23 cellular contexts compared by ENCODE assay signal in genomic region chr21:36165356-36165755, GRCh38. TPM values are rescaled to one million over a fixed set of nuclear protein-coding genes. Genes with fewer than 3 reads are reported as not detected.
"Had no signal": no experiment of that assay in that cellular context is flagged by ENCODE, and none has a peak within 500 bp of the region (broad histone marks: within the 10 kb centered on the region; RNA-seq: fewer than 3 reads in every experiment).

No MANE protein-coding gene starts in this region.

- ATAC-seq: foreskin keratinocyte; gastroesophageal sphincter; heart left ventricle; naive thymus-derived CD4-positive, alpha-beta T cell; psoas muscle; right cardiac atrium; stimulated activated effector memory CD8-positive, alpha-beta T cell treated with anti-CD3 and anti-CD28 coated beads, Interleukin-12 subunit alpha, Interleukin-12 subunit beta, amount 100 ng/mL, for 72 hours had no signal

- H3K9me3 ChIP-seq: esophagus muscularis mucosa, gastroesophageal sphincter, heart left ventricle, psoas muscle, sigmoid colon, stomach, thyroid gland had no signal

- DNase-seq: dermis blood vessel endothelial cell; effector memory CD4-positive, alpha-beta T cell; foreskin keratinocyte; heart left ventricle; kidney; mesenchymal stem cell; naive thymus-derived CD4-positive, alpha-beta T cell; psoas muscle; right cardiac atrium; sigmoid colon; stimulated activated CD4-positive, alpha-beta T cell treated with anti-CD3 and anti-CD28 coated beads, Interleukin-2, amount 100 ng/mL, for 24 hours; stimulated activated CD4-positive, alpha-beta T cell treated with anti-CD3 and anti-CD28 coated beads, Interleukin-4, amount 100 ng/mL, for 24 hours; stimulated activated naive CD4-positive, alpha-beta T cell treated with Interleukin-2 at 50 U/mL for 16 hours; stomach; thyroid gland had no signal

- H3K36me3 ChIP-seq: neural progenitor cell, thyroid gland had no signal

- H3K27ac ChIP-seq: coronary artery, esophagus muscularis mucosa, foreskin keratinocyte, gastroesophageal sphincter, heart left ventricle, hepatocyte, neural progenitor cell, parathyroid adenoma, psoas muscle, sigmoid colon, thyroid gland had no signal

- H3K4me3 ChIP-seq: coronary artery, esophagus muscularis mucosa, gastroesophageal sphincter, heart left ventricle, hepatocyte, neural progenitor cell, psoas muscle, sigmoid colon, stomach, thyroid gland had no signal

- H3K4me1 ChIP-seq: foreskin keratinocyte, gastroesophageal sphincter had no signal

RNA-seq across cellular contexts. Expression of gene CBR3, which starts 30.5 kb away (rescaled TPM):
- total RNA-seq: left lobe of liver had no signal
